15 cellular contexts compared by ENCODE assay signal in the genomic region with DNA sequence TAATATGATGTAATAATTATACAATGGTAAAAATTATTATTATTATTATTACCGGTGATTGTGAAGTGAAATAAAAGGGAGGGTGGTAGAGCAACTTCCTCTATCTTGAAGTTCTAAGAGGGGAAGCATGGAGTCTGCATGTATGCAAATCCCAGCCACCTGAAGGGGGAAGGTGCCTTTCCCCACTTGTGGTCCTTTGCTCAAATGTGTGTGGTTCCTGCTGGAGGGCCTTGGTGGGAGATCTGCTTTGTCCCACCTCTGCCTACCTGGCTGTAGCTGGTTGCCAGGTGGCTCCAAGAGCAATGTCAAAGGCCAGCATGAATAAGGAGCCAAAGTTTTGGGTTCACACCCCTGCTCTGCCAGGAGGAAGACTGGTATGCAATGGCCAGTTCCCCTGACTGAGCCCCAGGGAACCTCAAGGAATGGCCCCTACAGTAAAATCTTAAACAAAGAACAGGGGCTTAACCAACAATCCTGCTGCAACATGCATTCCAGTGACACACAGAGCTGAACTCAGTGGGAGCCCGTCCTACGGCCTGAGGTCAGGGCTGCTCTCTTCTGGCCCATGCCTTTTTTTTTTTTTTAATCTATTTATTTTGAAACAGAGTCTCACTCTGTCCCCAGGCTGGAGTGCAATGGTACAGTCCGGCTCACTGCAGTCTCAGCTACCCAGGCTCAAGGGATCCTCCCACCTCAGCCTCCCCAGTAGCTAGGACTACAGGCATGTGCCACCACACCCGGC. TPM values are rescaled to one million over a fixed set of nuclear protein-coding genes. Genes with fewer than 3 reads are reported as not detected.
DNase-seq lines count a peak whose midpoint lies in the region; ATAC-seq, FAIRE-seq and TF ChIP-seq lines count a peak whose summit lies in the region.
"Had no signal": no experiment of that assay in that cellular context is flagged by ENCODE, and none has a peak within 500 bp of the region (broad histone marks: within the 10 kb centered on the region; RNA-seq: fewer than 3 reads in every experiment).

No MANE protein-coding gene starts in this region.

- no peaks in the 10 kb centered on the region for H3K9me3 Mint-ChIP-seq in immature natural killer cell
- H3K9me3 Mint-ChIP-seq: natural killer cell treated with Interleukin-12 subunit alpha and Interleukin-12 subunit beta and Interleukin-15 and Interleukin-18, amount 100 ng/mL, for 72 hours had no signal

- H3K27me3 Mint-ChIP-seq in immature natural killer cell (ENCODE audit: low read depth in 3 of 3) = peaks cover 1 to 5% (median 1%) of the 10 kb centered on the region in 3 donors

- TF ChIP-seq POLR2A in GM12892 (IDR thresholded peaks at IDR 0.05; ENCODE audit: low read depth, low read length) = peak; percentile 42; the same call in 1 of the 2 replicates

- no peaks in the 10 kb centered on the region for H3K36me3 Mint-ChIP-seq in immature natural killer cell
- H3K36me3 Mint-ChIP-seq: natural killer cell treated with Interleukin-12 subunit alpha and Interleukin-12 subunit beta and Interleukin-15 and Interleukin-18, amount 100 ng/mL, for 72 hours had no signal

- H3K4me3 Mint-ChIP-seq in immature natural killer cell = no peak overlapping the region
- H3K4me3 Mint-ChIP-seq: natural killer cell treated with Interleukin-12 subunit alpha and Interleukin-12 subunit beta and Interleukin-15 and Interleukin-18, amount 100 ng/mL, for 72 hours had no signal

- no peak overlapping the region for H3K27ac Mint-ChIP-seq in immature natural killer cell
- H3K27ac Mint-ChIP-seq: natural killer cell treated with Interleukin-12 subunit alpha and Interleukin-12 subunit beta and Interleukin-15 and Interleukin-18, amount 100 ng/mL, for 72 hours had no signal

- H3K4me1 Mint-ChIP-seq in immature natural killer cell = no peaks in the 10 kb centered on the region

- DNase-seq in GM12892 (ENCODE audit: insufficient read length) (no peak), NAMALWA (ENCODE audit: low spot score) (peak; percentile 47), foreskin melanocyte (peak; percentile 40), immature natural killer cell (no peak)
- DNase-seq in stimulated activated naive CD8-positive, alpha-beta T cell treated with anti-CD3 and anti-CD28 coated beads, Interleukin-15, Interleukin-2, amounts not matched to agents 100 U/mL and 50 U/mL, for 24 hours = no peak
- DNase-seq: activated CD4-positive, CD25-positive, alpha-beta regulatory T cell; activated naive CD4-positive, alpha-beta T cell treated with anti-CD3 and anti-CD28 coated beads, Interleukin-2, amount 50 U/mL, for 16 hours; Calu3; effector CD4-positive, alpha-beta T cell; GF-D8; NCI-H187; NCI-H510A had no signal

- peak; percentile 81 for FAIRE-seq in GM12892 (lab: Jason Lieb, UNC)

- no peak for ATAC-seq in stimulated activated naive CD8-positive, alpha-beta T cell treated with anti-CD3 and anti-CD28 coated beads, Interleukin-15, Interleukin-2, amounts not matched to agents 100 U/mL and 50 U/mL, for 24 hours
- no peak for ATAC-seq in HG02938 (IDR thresholded peaks at IDR 0.05; ENCODE audit: unreplicated experiment)
- ATAC-seq: natural killer cell treated with Interleukin-12 subunit alpha and Interleukin-12 subunit beta and Interleukin-15 and Interleukin-18, amount 100 ng/mL, for 72 hours; Panc1 had no signal

RNA-seq across cellular contexts. Expression of gene TMEM132A, which starts 8.5 kb away (rescaled TPM):
- polyA plus RNA-seq in GM12892 (2012; ENCODE audit: missing spikeins) = 4.3 TPM
- polyA plus RNA-seq in immature natural killer cell = not detected

RNA-seq across cellular contexts. Expression of gene TMEM109, which starts 18.8 kb away (rescaled TPM):
- polyA plus RNA-seq in GM12892 (2012; ENCODE audit: missing spikeins) = 49.8 TPM
- 100 to 1,000 TPM; 292 to 631 (median 400) TPM for polyA plus RNA-seq in immature natural killer cell

RNA-seq across cellular contexts. Expression of gene SLC15A3, which starts 19.2 kb away (rescaled TPM):
- polyA plus RNA-seq in GM12892 (2012; ENCODE audit: missing spikeins) = 62.6 TPM
- under 1 TPM in 2 of 3 donors, not detected in 1; 0.41 to 0.43 TPM for polyA plus RNA-seq in immature natural killer cell

RNA-seq across cellular contexts. Expression of gene PRPF19, which starts 26.4 kb away (rescaled TPM):
- polyA plus RNA-seq in GM12892 (2012; ENCODE audit: missing spikeins) = 103 TPM
- 10 to 100 TPM in 2 of 3 donors, 1 to 10 TPM in 1; 8.9 to 15.2 (median 13.6) TPM for polyA plus RNA-seq in immature natural killer cell

RNA-seq across cellular contexts. Expression of gene CD6, which starts 38.7 kb away (rescaled TPM):
- 2.9 TPM for polyA plus RNA-seq in GM12892 (2012; ENCODE audit: missing spikeins)
- 10 to 100 TPM; 17.3 to 47.3 (median 19.1) TPM for polyA plus RNA-seq in immature natural killer cell

Comparison
In these comparisons a context has a peak if more than half of its experiments do, and no peak if none do; other contexts are left out.
1. DNase-seq: peak in NAMALWA (single experiment) and foreskin melanocyte (single experiment); none in GM12892 (single experiment), immature natural killer cell (0 of 3) and stimulated activated naive CD8-positive, alpha-beta T cell treated with anti-CD3 and anti-CD28 coated beads, Interleukin-15, Interleukin-2, amounts not matched to agents 100 U/mL and 50 U/mL, for 24 hours (single experiment).